ENCODE assay signal across 21 cellular contexts in the genomic region with DNA sequence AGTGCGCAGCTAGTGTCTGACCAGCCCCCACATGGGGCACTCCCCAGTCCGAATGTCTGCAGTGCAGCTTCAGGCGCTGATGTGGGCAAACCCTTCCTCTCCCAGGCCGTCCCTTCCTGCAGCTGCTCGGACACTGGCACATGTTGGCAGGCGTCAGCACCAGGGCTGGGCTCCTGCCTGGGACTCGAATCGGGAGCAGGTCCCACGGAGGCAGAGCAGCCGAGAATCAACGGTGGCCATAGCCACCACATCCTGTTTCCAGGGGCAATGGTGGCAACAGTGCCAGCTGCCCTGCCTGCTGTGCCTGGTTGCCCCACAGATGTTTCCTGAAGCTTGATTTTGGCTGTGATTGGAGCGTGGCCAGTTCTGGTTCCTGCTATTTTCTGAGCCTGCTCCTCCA.
DNase-seq lines count a peak whose midpoint lies in the region; ATAC-seq and TF ChIP-seq lines count a peak whose summit lies in the region.
"Had no signal": no experiment of that assay in that cellular context is flagged by ENCODE, and none has a peak within 500 bp of the region (broad histone marks: within the 10 kb centered on the region; RNA-seq: fewer than 3 reads in every experiment).

No MANE protein-coding gene starts in this region.

- H3K23ac ChIP-seq in mesenchymal stem cell (ENCODE audit: low read length in 2 of 2) = no peak overlapping the region

- H3K4me2 ChIP-seq in mesenchymal stem cell (ENCODE audit: low read length, poor library complexity, severe bottlenecking) = no peak overlapping the region

- no peak overlapping the region for H2AFZ ChIP-seq in mesenchymal stem cell (ENCODE audit: low read depth, low read length)

- H3K27ac Mint-ChIP-seq in stimulated activated naive B cell treated with anti-CD40 and anti-IgM and Interleukin-4, amounts not matched to agents 10 μg/mL and 1 μg/mL and 100 μg/mL, for 72 hours = peak overlapping the region; percentile 20
- H3K27ac Mint-ChIP-seq: activated CD4-positive, alpha-beta memory T cell treated with anti-CD3 and anti-CD28 coated beads, Interleukin-2, amount 10 ng/mL, durations not matched to agents 7 days and 5 days; brain; HFFc6 had no signal

- no peak for TF ChIP-seq POLR2A in body of pancreas (IDR thresholded peaks at IDR 0.05)

- peak overlapping the region in 1 of 2 experiments; percentile 28 for H2BK12ac ChIP-seq in mesenchymal stem cell (ENCODE audit: low read length in 2 of 2)

- H3K27me3 ChIP-seq in body of pancreas (no peaks in the 10 kb centered on the region), mesenchymal stem cell (ENCODE audit: control insufficient read depth in 1 of 2, insufficient read depth in 1 of 2, low read length in 2 of 2) (no peaks in the 10 kb centered on the region)
- H3K27me3 ChIP-seq: BE2C, foreskin keratinocyte, ovary had no signal

- peaks cover 8 to 11% of the 10 kb centered on the region in 2 donors for H3K9me3 Mint-ChIP-seq in stimulated activated naive B cell treated with anti-CD40 and anti-IgM and Interleukin-4, amounts not matched to agents 10 μg/mL and 1 μg/mL and 100 μg/mL, for 72 hours

- H3K27me3 Mint-ChIP-seq in stimulated activated naive B cell treated with anti-CD40 and anti-IgM and Interleukin-4, amounts not matched to agents 10 μg/mL and 1 μg/mL and 100 μg/mL, for 72 hours = no peaks in the 10 kb centered on the region
- H3K27me3 Mint-ChIP-seq: activated CD4-positive, alpha-beta memory T cell treated with anti-CD3 and anti-CD28 coated beads, Interleukin-2, amount 10 ng/mL, durations not matched to agents 7 days and 5 days had no signal

- H3K4me3 ChIP-seq in body of pancreas (no peak overlapping the region), mesenchymal stem cell (ENCODE audit: insufficient read depth in 1 of 2, low read depth in 1 of 2, low read length in 2 of 2) (no peak overlapping the region)
- H3K4me3 ChIP-seq: ovary had no signal

- no peak overlapping the region for H3K4ac ChIP-seq in mesenchymal stem cell (ENCODE audit: low read depth in 1 of 2, low read length in 2 of 2)

- H3K36me3 Mint-ChIP-seq in stimulated activated naive B cell treated with anti-CD40 and anti-IgM and Interleukin-4, amounts not matched to agents 10 μg/mL and 1 μg/mL and 100 μg/mL, for 72 hours = peaks cover 36 to 38% of the 10 kb centered on the region in 2 donors
- H3K36me3 Mint-ChIP-seq: brain had no signal

- no peak overlapping the region for H4K8ac ChIP-seq in mesenchymal stem cell (ENCODE audit: low read length)

- H2AK5ac ChIP-seq in mesenchymal stem cell (ENCODE audit: low read length, severe bottlenecking) = peak overlapping the region; percentile 91

- DNase-seq in NCI-H2029 (lab: John Stamatoyannopoulos, UW) (peak; percentile 29), NCI-H2029 treated with DMSO at 0.1 percent for 48 hours (lab: John Stamatoyannopoulos, UW) (no peak), body of pancreas (no peak), mesenchymal stem cell (no peak), HPDE6-E6E7 (ENCODE audit: extremely low spot score) (no peak), T-helper 1 cell (no peak), amygdala (lab: John Stamatoyannopoulos, UW) (no peak)
- no peak for DNase-seq in stimulated activated naive B cell treated with anti-CD40 and anti-IgM and Interleukin-4, amounts not matched to agents 10 μg/mL and 1 μg/mL and 100 μg/mL, for 72 hours
- DNase-seq: 8988T; activated CD4-positive, alpha-beta memory T cell treated with anti-CD3 and anti-CD28 coated beads, Interleukin-2, amount 10 ng/mL, durations not matched to agents 7 days and 5 days; activated T-cell treated with anti-CD3 and anti-CD28 coated beads, Interleukin-2, amount 50 U/mL, for 48 hours; BE2C; cortex of kidney; foreskin keratinocyte; HFFc6; NCI-H1694; NCI-H446; ovary had no signal

- H2BK15ac ChIP-seq in mesenchymal stem cell (ENCODE audit: low read depth, poor library complexity, severe bottlenecking) = no peak overlapping the region

- no peak for TF ChIP-seq CTCF in body of pancreas (IDR thresholded peaks at IDR 0.05)

- peaks cover 26% of the 10 kb centered on the region for H3K4me1 ChIP-seq in body of pancreas
- peaks cover 26% of the 10 kb centered on the region for H3K4me1 ChIP-seq in mesenchymal stem cell (ENCODE audit: control insufficient read depth, insufficient read depth, low read depth, low read length)
- H3K4me1 ChIP-seq: BE2C had no signal

- H3K9me3 ChIP-seq in body of pancreas (no peaks in the 10 kb centered on the region), mesenchymal stem cell (ENCODE audit: control insufficient read depth, low read length) (no peaks in the 10 kb centered on the region)
- H3K9me3 ChIP-seq: BE2C, ovary had no signal

- intact Hi-C loops in body of pancreas (cut with DNase I) = no loop called here

- ATAC-seq in body of pancreas = no peak
- ATAC-seq in stimulated activated naive B cell treated with anti-CD40 and anti-IgM and Interleukin-4, amounts not matched to agents 10 μg/mL and 1 μg/mL and 100 μg/mL, for 72 hours (replicated peaks) = peak; percentile 43 to 54
- ATAC-seq: activated naive CD4-positive, alpha-beta T cell treated with anti-CD3 and anti-CD28 coated beads, Interleukin-2, amount 50 U/mL, for 72 hours had no signal

- H3K4me3 Mint-ChIP-seq in stimulated activated naive B cell treated with anti-CD40 and anti-IgM and Interleukin-4, amounts not matched to agents 10 μg/mL and 1 μg/mL and 100 μg/mL, for 72 hours = peak overlapping the region in 1 of 2 donors; percentile 9
- H3K4me3 Mint-ChIP-seq: activated CD4-positive, alpha-beta memory T cell treated with anti-CD3 and anti-CD28 coated beads, Interleukin-2, amount 10 ng/mL, durations not matched to agents 7 days and 5 days; brain; HFFc6 had no signal

- H3K18ac ChIP-seq in mesenchymal stem cell (ENCODE audit: low read depth in 1 of 2, low read length in 2 of 2) = no peak overlapping the region

- H3K9ac ChIP-seq in mesenchymal stem cell (ENCODE audit: low read length) = no peak overlapping the region

- no peak overlapping the region for H3K14ac ChIP-seq in mesenchymal stem cell (ENCODE audit: low read length in 2 of 2)

- peak overlapping the region; percentile 1 for H4K91ac ChIP-seq in mesenchymal stem cell (ENCODE audit: low read length)

- no peak overlapping the region for H2BK120ac ChIP-seq in mesenchymal stem cell (ENCODE audit: low read depth, low read length)

- H3K36me3 ChIP-seq in body of pancreas (replicated peaks in 1 of 2; ENCODE audit: insufficient read depth in 1 of 2, low read depth in 2 of 2) (no peaks in the 10 kb centered on the region), mesenchymal stem cell (ENCODE audit: control insufficient read depth in 1 of 2, insufficient read depth in 2 of 2, low read depth in 1 of 2, low read length in 2 of 2) (peaks cover 6 to 12% of the 10 kb centered on the region in 2 experiments)
- H3K36me3 ChIP-seq: BE2C, ovary had no signal

- H2BK5ac ChIP-seq in mesenchymal stem cell (ENCODE audit: low read depth, low read length, poor library complexity, severe bottlenecking) = no peak overlapping the region

- 74 to 100% methylated on average over 2 to 5 of the region's 12 CpGs for WGBS in body of pancreas, 2 donors
- WGBS in mesenchymal stem cell = 97% methylated on average over 12 of the region's 12 CpGs

- H3K79me1 ChIP-seq in mesenchymal stem cell (replicated peaks; ENCODE audit: low read length, poor library complexity, severe bottlenecking) = peaks cover 41% of the 10 kb centered on the region

- H3K4me1 Mint-ChIP-seq in stimulated activated naive B cell treated with anti-CD40 and anti-IgM and Interleukin-4, amounts not matched to agents 10 μg/mL and 1 μg/mL and 100 μg/mL, for 72 hours = peaks cover 24 to 46% of the 10 kb centered on the region in 2 donors
- H3K4me1 Mint-ChIP-seq: activated CD4-positive, alpha-beta memory T cell treated with anti-CD3 and anti-CD28 coated beads, Interleukin-2, amount 10 ng/mL, durations not matched to agents 7 days and 5 days had no signal

- H3K27ac ChIP-seq in body of pancreas (peak overlapping the region in 3 of 4 donors; percentile 71 to 82 (median 80)), mesenchymal stem cell (ENCODE audit: low read length, poor library complexity, severe bottlenecking) (no peak overlapping the region)
- H3K27ac ChIP-seq: foreskin keratinocyte, ovary, VCaP had no signal
